Comparison of ENCODE assay signal across 9 cellular contexts in genomic region chr16:72927199-72928088, GRCh38.
DNase-seq lines count a peak whose midpoint lies in the region; ATAC-seq and TF ChIP-seq lines count a peak whose summit lies in the region.
"Had no signal": no experiment of that assay in that cellular context is flagged by ENCODE, and none has a peak within 500 bp of the region (broad histone marks: within the 10 kb centered on the region; RNA-seq: fewer than 3 reads in every experiment).

No MANE protein-coding gene starts in this region.

- no peak overlapping the region for H3K4me3 ChIP-seq in BE2C (ENCODE audit: low read depth, low read length)
- H3K4me3 ChIP-seq in MG63, result no peak overlapping the region
- peak overlapping the region; percentile 33 for H3K4me3 ChIP-seq in SJCRH30
- H3K4me3 ChIP-seq in endodermal cell (ENCODE audit: low read length), result no peak overlapping the region

- ATAC-seq in GM21576 (IDR thresholded peaks at IDR 0.05; ENCODE audit: unreplicated experiment), result no peak
- ATAC-seq in GM19395 (IDR thresholded peaks at IDR 0.05; ENCODE audit: unreplicated experiment), result no peak

- H3K27me3 ChIP-seq in BE2C, result no peaks in the 10 kb centered on the region
- no peaks in the 10 kb centered on the region for H3K27me3 ChIP-seq in MG63
- no peaks in the 10 kb centered on the region for H3K27me3 ChIP-seq in SJCRH30
- no peaks in the 10 kb centered on the region for H3K27me3 ChIP-seq in endodermal cell (ENCODE audit: control insufficient read depth, insufficient read depth, low read length, poor library complexity, severe bottlenecking)

- H3K36me3 Mint-ChIP-seq in endodermal cell (ENCODE audit: low read depth), result no peaks in the 10 kb centered on the region
- H3K36me3 Mint-ChIP-seq: activated naive CD8-positive, alpha-beta T cell had no signal

- H3K9me3 Mint-ChIP-seq in endodermal cell, result no peaks in the 10 kb centered on the region

- H3K4me1 Mint-ChIP-seq in endodermal cell, result peaks cover 13% of the 10 kb centered on the region

- H3K27ac Mint-ChIP-seq in endodermal cell, result no peak overlapping the region
- H3K27ac Mint-ChIP-seq: activated naive CD8-positive, alpha-beta T cell had no signal

- H3K36me3 ChIP-seq in BE2C (no peaks in the 10 kb centered on the region; the same call in 1 of the 2 replicates), MG63 (no peaks in the 10 kb centered on the region), SJCRH30 (no peaks in the 10 kb centered on the region), endodermal cell (ENCODE audit: control insufficient read depth, insufficient read depth, low read length) (no peaks in the 10 kb centered on the region)

- DNase-seq in BE2C (peak; percentile 61), MG63 (peak; percentile 10), SJCRH30 (peak; percentile 60 to 72), kidney tubule cell (ENCODE audit: low spot score) (peak; percentile 34), endodermal cell (no peak), mucosa of gallbladder (ENCODE audit: low spot score) (no peak)

- 89 to 94% methylated on average over 7 to 24 of the region's 26 CpGs for WGBS in endodermal cell (ENCODE audit: insufficient coverage in 1 of 2, insufficient read length in 1 of 2), 2 experiments

- peaks cover 31% of the 10 kb centered on the region for H3K4me1 ChIP-seq in BE2C
- H3K4me1 ChIP-seq in SJCRH30, result peaks cover 4% of the 10 kb centered on the region; the same call in 1 of the 2 replicates
- H3K4me1 ChIP-seq in endodermal cell (ENCODE audit: control insufficient read depth, insufficient read depth, low read length), result peaks cover 11% of the 10 kb centered on the region

- H3K9me3 ChIP-seq in BE2C (no peaks in the 10 kb centered on the region), MG63 (no peaks in the 10 kb centered on the region), SJCRH30 (replicated peaks) (no peaks in the 10 kb centered on the region), endodermal cell (ENCODE audit: control insufficient read depth, low read length) (no peaks in the 10 kb centered on the region)

- TF ChIP-seq CTCF in BE2C (IDR thresholded peaks at IDR 0.05; ENCODE audit: low read depth, low read length) (no peak), endodermal cell (conservative IDR thresholded peaks at IDR 0.05) (no peak)

- peak overlapping the region; percentile 29; the same call in 1 of the 2 replicates for H3K27ac ChIP-seq in SJCRH30
- no peak overlapping the region for H3K27ac ChIP-seq in endodermal cell (ENCODE audit: low read depth, low read length)

- no peaks in the 10 kb centered on the region for H3K27me3 Mint-ChIP-seq in endodermal cell (ENCODE audit: insufficient read depth)
- H3K27me3 Mint-ChIP-seq: activated naive CD8-positive, alpha-beta T cell had no signal

- H3K9ac ChIP-seq in endodermal cell (ENCODE audit: extremely low read depth, low read length, poor library complexity, severe bottlenecking), result no peak overlapping the region

- H3K4me3 Mint-ChIP-seq in endodermal cell, result no peak overlapping the region
- H3K4me3 Mint-ChIP-seq: activated naive CD8-positive, alpha-beta T cell had no signal

Comparison
In these comparisons a context has a peak if more than half of its experiments do, and no peak if none do; other contexts are left out.
1. DNase-seq: peak in BE2C (single experiment), MG63 (single experiment), SJCRH30 (2 of 2) and kidney tubule cell (single experiment); none in endodermal cell (single experiment) and mucosa of gallbladder (single experiment).